ENCODE assay signal across 17 cellular contexts in the genomic region with DNA sequence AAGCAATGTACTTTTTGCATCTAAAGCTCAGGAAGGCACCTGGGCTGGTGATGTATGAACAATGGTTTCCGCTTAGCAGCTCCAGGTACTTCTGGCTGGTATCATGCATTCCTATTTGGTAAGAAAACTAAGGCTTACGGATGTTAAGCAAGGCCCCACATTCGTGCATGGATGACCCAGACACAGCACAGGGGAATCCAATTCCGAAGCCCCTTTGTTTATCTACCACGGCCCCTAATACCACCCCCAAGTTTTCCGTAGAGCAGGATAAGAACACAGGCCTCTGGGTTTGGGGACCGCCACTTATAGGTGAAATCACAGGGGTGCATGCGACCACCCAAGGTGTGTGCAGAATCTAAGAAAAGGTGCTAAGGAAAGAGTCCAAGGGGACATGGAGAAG.
A peak's percentile ranks its signal among the peaks of the same experiment; 100 is the strongest.
DNase-seq lines count a peak whose midpoint lies in the region; ATAC-seq and TF ChIP-seq lines count a peak whose summit lies in the region.
"Had no signal": no experiment of that assay in that cellular context is flagged by ENCODE, and none has a peak within 500 bp of the region (broad histone marks: within the 10 kb centered on the region; RNA-seq: fewer than 3 reads in every experiment).

No MANE protein-coding gene starts in this region.

- H2BK5ac ChIP-seq in H9 (ENCODE audit: insufficient read length, low read length): no peak overlapping the region

- no peak overlapping the region for H4K8ac ChIP-seq in H9 (replicated peaks; ENCODE audit: insufficient read length, low read depth, low read length)

- POLR2A ChIA-PET in activated CD8-positive, alpha-beta T cell treated with anti-CD3 and anti-CD28 coated beads for 36 hours (lab: Charles Lee): interaction anchor here (3.5 to 3.9 kb wide), 2 partner anchors 25 to 54 kb away, joined by 18 to 27 read pairs; no protein-coding TSS in a partner anchor
- POLR2A ChIA-PET in activated CD8-positive, alpha-beta T cell treated with anti-CD3 and anti-CD28 coated beads, Interleukin-2, amount 10 ng/mL, durations not matched to agents 7 days and 5 days (lab: Charles Lee): interaction anchor here (1.7 to 2.3 kb wide), 2 partner anchors 12 to 193 kb away, joined by 6 to 9 read pairs; a partner anchor contains a TSS
- POLR2A ChIA-PET in T-cell (lab: Charles Lee): no interaction called here

- no peaks in the 10 kb centered on the region for H3K9me3 Mint-ChIP-seq in activated CD8-positive, alpha-beta T cell treated with anti-CD3 and anti-CD28 coated beads for 36 hours
- no peaks in the 10 kb centered on the region for H3K9me3 Mint-ChIP-seq in activated CD8-positive, alpha-beta T cell treated with anti-CD3 and anti-CD28 coated beads, Interleukin-2, amount 10 ng/mL, durations not matched to agents 7 days and 5 days (ENCODE audit: insufficient read depth)
- H3K9me3 Mint-ChIP-seq in T-cell (no peaks in the 10 kb centered on the region), H9 (no peaks in the 10 kb centered on the region)
- H3K9me3 Mint-ChIP-seq in effector memory CD8-positive, alpha-beta T cell: no peaks in the 10 kb centered on the region
- no peaks in the 10 kb centered on the region for H3K9me3 Mint-ChIP-seq in stimulated activated effector memory CD8-positive, alpha-beta T cell treated with anti-CD3 and anti-CD28 coated beads, Interleukin-12 subunit alpha, Interleukin-12 subunit beta, amount 100 ng/mL, for 72 hours
- H3K9me3 Mint-ChIP-seq: CD14-positive monocyte had no signal

- no peak overlapping the region for H3K9ac ChIP-seq in H9 (ENCODE audit: extremely low read depth, insufficient read length, low read length)

- CTCF ChIA-PET in activated CD8-positive, alpha-beta T cell treated with anti-CD3 and anti-CD28 coated beads for 36 hours (lab: Charles Lee): interaction anchor here (0.8 to 1.6 kb wide), 2 partner anchors 55 to 76 kb away, joined by 3 to 5 read pairs; no protein-coding TSS in a partner anchor
- CTCF ChIA-PET in activated CD8-positive, alpha-beta T cell treated with anti-CD3 and anti-CD28 coated beads, Interleukin-2, amount 10 ng/mL, durations not matched to agents 7 days and 5 days (lab: Charles Lee): interaction anchor here (1.0 to 2.5 kb wide), 4 partner anchors 8 to 54 kb away, joined by 3 to 16 read pairs (median 6); no protein-coding TSS in a partner anchor
- CTCF ChIA-PET in T-cell (lab: Charles Lee): no interaction called here

- no peak overlapping the region for H3K14ac ChIP-seq in H9 (ENCODE audit: insufficient read depth, low read length)

- no peak for DNase-seq in activated CD8-positive, alpha-beta T cell treated with anti-CD3 and anti-CD28 coated beads for 36 hours
- DNase-seq in activated CD8-positive, alpha-beta T cell treated with anti-CD3 and anti-CD28 coated beads, Interleukin-2, amount 10 ng/mL, durations not matched to agents 7 days and 5 days: no peak
- no peak for DNase-seq in T-cell
- no peak for DNase-seq in effector memory CD8-positive, alpha-beta T cell
- DNase-seq in stimulated activated effector memory CD8-positive, alpha-beta T cell treated with anti-CD3 and anti-CD28 coated beads, Interleukin-12 subunit alpha, Interleukin-12 subunit beta, amount 100 ng/mL, for 72 hours (ENCODE audit: low spot score in 2 of 2): no peak
- DNase-seq in H9: no peak
- DNase-seq in central memory CD4-positive, alpha-beta T cell: no peak
- DNase-seq in DMS114 treated with DMSO at 0.1 percent for 48 hours (lab: John Stamatoyannopoulos, UW; ENCODE audit: unreplicated experiment): no peak
- DNase-seq: DND-41, GDM1, NCI-H1436, NCI-H2107, NCI-H226, NCI-H526 treated with DMSO at 0.1 percent for 48 hours, OCI-M1 had no signal

- H3K23ac ChIP-seq in H9 (ENCODE audit: insufficient read length, low read depth, low read length): no peak overlapping the region

- H2BK15ac ChIP-seq in H9 (ENCODE audit: low read depth, low read length): no peak overlapping the region

- no peak overlapping the region for H3T11ph ChIP-seq in H9 (ENCODE audit: low read length)

- H3K4me2 ChIP-seq in H9 (ENCODE audit: insufficient read depth, insufficient read length, low read length): no peak overlapping the region

- H3K27ac Mint-ChIP-seq in activated CD8-positive, alpha-beta T cell treated with anti-CD3 and anti-CD28 coated beads for 36 hours: peak overlapping the region; percentile 12
- H3K27ac Mint-ChIP-seq in activated CD8-positive, alpha-beta T cell treated with anti-CD3 and anti-CD28 coated beads, Interleukin-2, amount 10 ng/mL, durations not matched to agents 7 days and 5 days: no peak overlapping the region
- H3K27ac Mint-ChIP-seq in T-cell (peak overlapping the region; percentile 75 to 93), H9 (no peak overlapping the region)
- H3K27ac Mint-ChIP-seq in effector memory CD8-positive, alpha-beta T cell: peak overlapping the region; percentile 99
- H3K27ac Mint-ChIP-seq in stimulated activated effector memory CD8-positive, alpha-beta T cell treated with anti-CD3 and anti-CD28 coated beads, Interleukin-12 subunit alpha, Interleukin-12 subunit beta, amount 100 ng/mL, for 72 hours: peak overlapping the region; percentile 99

- no peak overlapping the region for H2BK20ac ChIP-seq in H9 (ENCODE audit: low read depth, low read length, poor library complexity, severe bottlenecking)

- H3K56ac ChIP-seq in H9 (ENCODE audit: insufficient read length, low read depth, low read length): no peak overlapping the region

- peaks cover 6% of the 10 kb centered on the region for H3K27me3 Mint-ChIP-seq in activated CD8-positive, alpha-beta T cell treated with anti-CD3 and anti-CD28 coated beads for 36 hours
- H3K27me3 Mint-ChIP-seq in activated CD8-positive, alpha-beta T cell treated with anti-CD3 and anti-CD28 coated beads, Interleukin-2, amount 10 ng/mL, durations not matched to agents 7 days and 5 days (ENCODE audit: low read depth): no peaks in the 10 kb centered on the region
- H3K27me3 Mint-ChIP-seq in T-cell: peaks cover 0 to 3% of the 10 kb centered on the region in 2 donors
- H3K27me3 Mint-ChIP-seq in effector memory CD8-positive, alpha-beta T cell: no peaks in the 10 kb centered on the region
- no peaks in the 10 kb centered on the region; the same call in none of the 2 replicates for H3K27me3 Mint-ChIP-seq in H9 (ENCODE audit: low read depth)

- H3K79me1 ChIP-seq in H9 (ENCODE audit: insufficient read depth, low read depth, low read length, poor library complexity, severe bottlenecking): no peaks in the 10 kb centered on the region

- intact Hi-C loops in activated CD8-positive, alpha-beta T cell treated with anti-CD3 and anti-CD28 coated beads for 36 hours (cut with micrococcal nuclease): loop anchor here (10.0 kb wide), 1 partner anchor 185 kb away; no protein-coding TSS in a partner anchor

- H2AK5ac ChIP-seq in H9 (ENCODE audit: insufficient read length, low read length): no peak overlapping the region

- H4K20me1 ChIP-seq in H9 (ENCODE audit: control insufficient read depth, insufficient read depth, insufficient read length): no peaks in the 10 kb centered on the region

- H3K4me1 Mint-ChIP-seq in activated CD8-positive, alpha-beta T cell treated with anti-CD3 and anti-CD28 coated beads for 36 hours (ENCODE audit: low read depth): peaks cover 43% of the 10 kb centered on the region
- peaks cover 71% of the 10 kb centered on the region for H3K4me1 Mint-ChIP-seq in activated CD8-positive, alpha-beta T cell treated with anti-CD3 and anti-CD28 coated beads, Interleukin-2, amount 10 ng/mL, durations not matched to agents 7 days and 5 days (ENCODE audit: low read depth)
- H3K4me1 Mint-ChIP-seq in T-cell (peaks cover 29 to 58% (median 43%) of the 10 kb centered on the region in 3 donors), H9 (peaks cover 21 to 29% of the 10 kb centered on the region in 2 experiments)
- peaks cover 42 to 53% of the 10 kb centered on the region in 2 donors for H3K4me1 Mint-ChIP-seq in effector memory CD8-positive, alpha-beta T cell (ENCODE audit: low read depth in 2 of 2)
- H3K4me1 Mint-ChIP-seq in stimulated activated effector memory CD8-positive, alpha-beta T cell treated with anti-CD3 and anti-CD28 coated beads, Interleukin-12 subunit alpha, Interleukin-12 subunit beta, amount 100 ng/mL, for 72 hours: peaks cover 55% of the 10 kb centered on the region

- H3K36me3 Mint-ChIP-seq in activated CD8-positive, alpha-beta T cell treated with anti-CD3 and anti-CD28 coated beads for 36 hours (ENCODE audit: low read depth): no peaks in the 10 kb centered on the region
- peaks cover 12% of the 10 kb centered on the region for H3K36me3 Mint-ChIP-seq in activated CD8-positive, alpha-beta T cell treated with anti-CD3 and anti-CD28 coated beads, Interleukin-2, amount 10 ng/mL, durations not matched to agents 7 days and 5 days (ENCODE audit: low read depth)
- H3K36me3 Mint-ChIP-seq in T-cell: no peaks in the 10 kb centered on the region
- H3K36me3 Mint-ChIP-seq in effector memory CD8-positive, alpha-beta T cell (ENCODE audit: insufficient read depth): peaks cover 33% of the 10 kb centered on the region
- H3K36me3 Mint-ChIP-seq in stimulated activated effector memory CD8-positive, alpha-beta T cell treated with anti-CD3 and anti-CD28 coated beads, Interleukin-12 subunit alpha, Interleukin-12 subunit beta, amount 100 ng/mL, for 72 hours: peaks cover 34% of the 10 kb centered on the region
- no peaks in the 10 kb centered on the region; a peak in 1 of 7 replicates for H3K36me3 Mint-ChIP-seq in H9 (ENCODE audit: insufficient read depth in 1 of 3, low read depth in 3 of 3)

- H3K23me2 ChIP-seq in H9 (ENCODE audit: insufficient read length, low read depth, low read length, poor library complexity, severe bottlenecking): no peaks in the 10 kb centered on the region

- no peak overlapping the region for H3K4ac ChIP-seq in H9 (ENCODE audit: low read depth, low read length)

- H3K27me3 ChIP-seq in H9 (ENCODE audit: insufficient read depth, low read length): no peaks in the 10 kb centered on the region

- no peak overlapping the region for H3K27ac ChIP-seq in H9 (ENCODE audit: insufficient read length, low read depth, low read length)
- H3K27ac ChIP-seq: RWPE1 had no signal

- no peak overlapping the region for H2BK120ac ChIP-seq in H9 (ENCODE audit: low read depth, low read length, poor library complexity, severe bottlenecking)

- no CpG with 5 or more reads among the region's 8 CpGs for WGBS in H9 (ENCODE audit: extremely low coverage, insufficient read length, low lambda C conversion rate)

- no peaks in the 10 kb centered on the region for H3K79me2 ChIP-seq in H9 (ENCODE audit: insufficient read depth, low read length)

- H3K9me3 ChIP-seq in H9 (ENCODE audit: control insufficient read depth, low read depth, low read length): no peaks in the 10 kb centered on the region

- ATAC-seq in activated CD8-positive, alpha-beta T cell treated with anti-CD3 and anti-CD28 coated beads for 36 hours: no peak
- no peak for ATAC-seq in activated CD8-positive, alpha-beta T cell treated with anti-CD3 and anti-CD28 coated beads, Interleukin-2, amount 10 ng/mL, durations not matched to agents 7 days and 5 days
- ATAC-seq in T-cell (replicated peaks in 1 of 4): no peak
- ATAC-seq in effector memory CD8-positive, alpha-beta T cell (replicated peaks): no peak
- no peak for ATAC-seq in stimulated activated effector memory CD8-positive, alpha-beta T cell treated with anti-CD3 and anti-CD28 coated beads, Interleukin-12 subunit alpha, Interleukin-12 subunit beta, amount 100 ng/mL, for 72 hours

- H2BK12ac ChIP-seq in H9 (ENCODE audit: insufficient read length, low read depth, low read length): no peak overlapping the region

- H2AFZ ChIP-seq in H9 (ENCODE audit: low read length): no peak overlapping the region

- H4K91ac ChIP-seq in H9 (ENCODE audit: insufficient read length, low read depth, low read length): no peak overlapping the region

- no peaks in the 10 kb centered on the region; the same call in 1 of the 2 replicates for H3K4me1 ChIP-seq in H9 (ENCODE audit: insufficient read depth, low read length)

- no peak for TF ChIP-seq CTCF in activated CD8-positive, alpha-beta T cell treated with anti-CD3 and anti-CD28 coated beads for 36 hours (IDR thresholded peaks at IDR 0.05)
- no peak for TF ChIP-seq CTCF in H9 (conservative IDR thresholded peaks at IDR 0.05)

- no peak overlapping the region for H3K18ac ChIP-seq in H9 (ENCODE audit: insufficient read length, low read depth, low read length)

- no peak overlapping the region for H3K4me3 Mint-ChIP-seq in activated CD8-positive, alpha-beta T cell treated with anti-CD3 and anti-CD28 coated beads for 36 hours
- no peak overlapping the region for H3K4me3 Mint-ChIP-seq in activated CD8-positive, alpha-beta T cell treated with anti-CD3 and anti-CD28 coated beads, Interleukin-2, amount 10 ng/mL, durations not matched to agents 7 days and 5 days
- H3K4me3 Mint-ChIP-seq in T-cell (no peak overlapping the region), H9 (no peak overlapping the region)
- H3K4me3 Mint-ChIP-seq in effector memory CD8-positive, alpha-beta T cell: peak overlapping the region in 1 of 2 donors; percentile 97
- peak overlapping the region; percentile 95 for H3K4me3 Mint-ChIP-seq in stimulated activated effector memory CD8-positive, alpha-beta T cell treated with anti-CD3 and anti-CD28 coated beads, Interleukin-12 subunit alpha, Interleukin-12 subunit beta, amount 100 ng/mL, for 72 hours
- H3K4me3 Mint-ChIP-seq: CD14-positive monocyte had no signal

- no peak overlapping the region for H4K5ac ChIP-seq in H9 (ENCODE audit: insufficient read length, low read depth, low read length)

Comparison
In these comparisons a context has a peak if more than half of its experiments do, and no peak if none do; other contexts are left out.
1. H3K27ac Mint-ChIP-seq: peak in activated CD8-positive, alpha-beta T cell treated with anti-CD3 and anti-CD28 coated beads for 36 hours (single experiment), T-cell (2 of 2), effector memory CD8-positive, alpha-beta T cell (2 of 2) and stimulated activated effector memory CD8-positive, alpha-beta T cell treated with anti-CD3 and anti-CD28 coated beads, Interleukin-12 subunit alpha, Interleukin-12 subunit beta, amount 100 ng/mL, for 72 hours (single experiment); none in activated CD8-positive, alpha-beta T cell treated with anti-CD3 and anti-CD28 coated beads, Interleukin-2, amount 10 ng/mL, durations not matched to agents 7 days and 5 days (single experiment) and H9 (0 of 3).
2. CTCF ChIA-PET loops: an anchor here in activated CD8-positive, alpha-beta T cell treated with anti-CD3 and anti-CD28 coated beads for 36 hours (0.8 to 1.6 kb wide) and activated CD8-positive, alpha-beta T cell treated with anti-CD3 and anti-CD28 coated beads, Interleukin-2, amount 10 ng/mL, durations not matched to agents 7 days and 5 days (1.0 to 2.5 kb wide); none called in T-cell.
3. POLR2A ChIA-PET loops: an anchor here in activated CD8-positive, alpha-beta T cell treated with anti-CD3 and anti-CD28 coated beads for 36 hours (3.5 to 3.9 kb wide) and activated CD8-positive, alpha-beta T cell treated with anti-CD3 and anti-CD28 coated beads, Interleukin-2, amount 10 ng/mL, durations not matched to agents 7 days and 5 days (1.7 to 2.3 kb wide); none called in T-cell.